Comparison of ENCODE assay signal across 8 cellular contexts in genomic region chr5:137743031-137743640, GRCh38. TPM values are rescaled to one million over a fixed set of nuclear protein-coding genes. Genes with fewer than 3 reads are reported as not detected.
DNase-seq lines count a peak whose midpoint lies in the region; ATAC-seq, FAIRE-seq and TF ChIP-seq lines count a peak whose summit lies in the region.

No MANE protein-coding gene starts in this region.

- no TSS peak for BruUV-seq in endothelial cell of umbilical vein (replicated peaks; lab: Mats Ljungman, UMichigan)

- H3K79me2 ChIP-seq in endothelial cell of umbilical vein (ENCODE audit: control insufficient read depth, insufficient read depth, low read length) = no peaks in the 10 kb centered on the region

- POLR2A ChIA-PET in AG04449 (lab: Yijun Ruan, JAX) (no interaction called here), endothelial cell of umbilical vein (lab: Charles Lee) (interaction anchor here (0.6 to 1.0 kb wide), 3 partner anchors 84 to 114 kb away, joined by 3 to 5 read pairs (median 3); no protein-coding TSS in a partner anchor)

- H3K4me1 ChIP-seq in endothelial cell of umbilical vein (ENCODE audit: control insufficient read depth, extremely low read depth, insufficient read depth, low read length) (no peaks in the 10 kb centered on the region), mucosa of descending colon (ENCODE audit: low read depth) (no peaks in the 10 kb centered on the region), thoracic aorta (ENCODE audit: control insufficient read depth in 1 of 2, low read depth in 2 of 2) (peaks cover 3 to 12% of the 10 kb centered on the region in 2 donors)

- no peak overlapping the region for H2AFZ ChIP-seq in endothelial cell of umbilical vein (ENCODE audit: low read depth, low read length)

- intact Hi-C loops in endothelial cell of umbilical vein (cut with micrococcal nuclease) (loop anchor here (1.0 kb wide), 3 partner anchors 83 to 423 kb away; no protein-coding TSS in a partner anchor), mucosa of descending colon (cut with DNase I, micrococcal nuclease) (loop anchor here (5.0 kb wide), 2 partner anchors 81 to 111 kb away; no protein-coding TSS in a partner anchor)

- H3K36me3 ChIP-seq in endothelial cell of umbilical vein (ENCODE audit: control insufficient read depth in 2 of 2, extremely low read depth in 1 of 2, insufficient read depth in 2 of 2, low read length in 2 of 2) (no peaks in the 10 kb centered on the region), mucosa of descending colon (ENCODE audit: low read depth) (no peaks in the 10 kb centered on the region), thoracic aorta (no peaks in the 10 kb centered on the region)

- H3K4me3 ChIP-seq in AG04449 (ENCODE audit: low read depth, low read length) (no peak overlapping the region), endothelial cell of umbilical vein (replicated peaks in 1 of 3; ENCODE audit: insufficient read depth in 1 of 3, low read depth in 1 of 3, low read length in 3 of 3) (no peak overlapping the region), mucosa of descending colon (no peak overlapping the region), thoracic aorta (no peak overlapping the region)

- in situ Hi-C loops in GM13977 (cut with MboI; ENCODE audit: low pct_unique_long_range_greater_than_20kb, low sequenced_read_pairs, unreplicated experiment) = no loop called here

- H3K27ac ChIP-seq in endothelial cell of umbilical vein (ENCODE audit: insufficient read depth, low read depth, low read length) (no peak overlapping the region), thoracic aorta (peak overlapping the region in 1 of 2 donors; percentile 24)

- no peak overlapping the region for H3K4me2 ChIP-seq in endothelial cell of umbilical vein (ENCODE audit: insufficient read depth, low read length)

- TF ChIP-seq CTCF in AG04449 (IDR thresholded peaks at IDR 0.05; ENCODE audit: insufficient read depth, low read length, missing control alignments) (peak; percentile 56), GM13977 (IDR thresholded peaks at IDR 0.05; ENCODE audit: extremely low read depth, insufficient read depth, missing control alignments) (peak; percentile 70), endothelial cell of umbilical vein (IDR thresholded peaks at IDR 0.05; ENCODE audit: extremely low read depth in 1 of 2, insufficient read depth in 1 of 2, low read depth in 1 of 2, low read length in 2 of 2) (peak; percentile 65 to 67), mucosa of descending colon (IDR thresholded peaks at IDR 0.05) (peak; percentile 20), thoracic aorta (IDR thresholded peaks at IDR 0.05) (peak; percentile 62)

- CTCF ChIA-PET in AG04449 (lab: Yijun Ruan, JAX) (interaction anchor here (0.6 to 22.5 kb wide), 24 partner anchors 6 to 940 kb away, joined by 3 to 748 read pairs (median 6); no protein-coding TSS in a partner anchor), endothelial cell of umbilical vein (lab: Charles Lee) (interaction anchor here (0.6 to 11.3 kb wide), 43 partner anchors 8 to 491 kb away, joined by 3 to 721 read pairs (median 6); partner anchors contain the start of gene HNRNPA0)

- H3K9me3 ChIP-seq in endothelial cell of umbilical vein (replicated peaks; ENCODE audit: control insufficient read depth, insufficient read depth, low read length) (no peaks in the 10 kb centered on the region), mucosa of descending colon (no peaks in the 10 kb centered on the region), thoracic aorta (no peaks in the 10 kb centered on the region)

- H3K27me3 ChIP-seq in endothelial cell of umbilical vein (ENCODE audit: control insufficient read depth in 2 of 2, insufficient read depth in 2 of 2, low read length in 2 of 2) (no peaks in the 10 kb centered on the region), thoracic aorta (replicated peaks; ENCODE audit: insufficient read depth) (no peaks in the 10 kb centered on the region)

- TF ChIP-seq POLR2A in endothelial cell of umbilical vein (IDR thresholded peaks at IDR 0.05; ENCODE audit: low read depth, low read length) = no peak

- dilution Hi-C loops in endothelial cell of umbilical vein (cut with MboI; ENCODE audit: extremely low pct_ligation_motif_present, low sequenced_read_pairs) = no loop called here

- peak; percentile 67 for FAIRE-seq in endothelial cell of umbilical vein (lab: Jason Lieb, UNC)

- H3K9me1 ChIP-seq in endothelial cell of umbilical vein (replicated peaks; ENCODE audit: control insufficient read depth, extremely low read depth, insufficient read depth, low read length) = no peaks in the 10 kb centered on the region

- ATAC-seq in HG03342 (IDR thresholded peaks at IDR 0.05; ENCODE audit: unreplicated experiment) (peak; percentile 57), mucosa of descending colon (peak; percentile 87), thoracic aorta (ENCODE audit: insufficient number of reproducible peaks, low FRiP score, low read depth) (peak; percentile 72)

- no peak for DNase-seq in AG04449 (ENCODE audit: low read depth, low spot score)
- DNase-seq in GM13977 (ENCODE audit: low spot score) = peak; percentile 43
- peak; percentile 90 for DNase-seq in NCI-H69 (lab: John Stamatoyannopoulos, UW)
- peak; percentile 48 for DNase-seq in activated CD4-positive, alpha-beta T cell treated with anti-CD3 and anti-CD28 coated beads, Interleukin-2, amount 50 U/mL, for 1 hour
- peak; percentile 72 for DNase-seq in endothelial cell of umbilical vein (ENCODE audit: low read depth, low spot score)
- DNase-seq in mucosa of descending colon = peak in 1 of 3 donors; percentile 73
- no peak for DNase-seq in thoracic aorta (ENCODE audit: low spot score)

- no peak overlapping the region for H3K9ac ChIP-seq in endothelial cell of umbilical vein (replicated peaks; ENCODE audit: extremely low read depth, insufficient read depth, low read length)

- no peaks in the 10 kb centered on the region for H4K20me1 ChIP-seq in endothelial cell of umbilical vein (replicated peaks; ENCODE audit: control insufficient read depth, extremely low read depth, insufficient read depth, low read length)

TF ChIP-seq in endothelial cell of umbilical vein, 7 proteins besides CTCF, POLR2A, EP300 and RAD21:
- TF ChIP-seq POLR2AphosphoS5 (IDR thresholded peaks at IDR 0.05; ENCODE audit: insufficient read depth, low read depth, low read length) = no peak
- no peak for TF ChIP-seq GATA2 (IDR thresholded peaks at IDR 0.05; ENCODE audit: insufficient read depth, insufficient read length, low read depth, low read length)
- no peak for TF ChIP-seq MYC (IDR thresholded peaks at IDR 0.05; ENCODE audit: low read depth, low read length)
- no peak for TF ChIP-seq JUN (IDR thresholded peaks at IDR 0.05; ENCODE audit: borderline replicate concordance, insufficient read depth, insufficient read length, low read depth)
- TF ChIP-seq EZH2 (IDR thresholded peaks at IDR 0.05; ENCODE audit: borderline replicate concordance, low read depth, low read length, severe bottlenecking) = no peak
- TF ChIP-seq MAX (IDR thresholded peaks at IDR 0.05; ENCODE audit: insufficient read depth, insufficient read length) = no peak
- TF ChIP-seq FOS (IDR thresholded peaks at IDR 0.05; ENCODE audit: borderline replicate concordance, insufficient read depth, low read length) = no peak
TF ChIP-seq in endothelial cell of umbilical vein: peak in this region for 0.

RNA-seq across cellular contexts. Expression of gene KLHL3, which starts 7.2 kb away (rescaled TPM):
- total RNA-seq in endothelial cell of umbilical vein (13.6 and 13.9 TPM in 2 replicates), mucosa of descending colon (1 to 10 TPM; 4.2 to 6.7 (median 5.4) TPM), thoracic aorta (10 to 100 TPM in 1 of 2 donors, 1 to 10 TPM in 1; 9.1 to 12.8 TPM)
- polyA plus RNA-seq in endothelial cell of umbilical vein = 7.5 and 8.8 TPM in 2 replicates
- 3.3 and 4.3 TPM in 2 replicates for polyA plus RNA-seq in endothelial cell of umbilical vein (2011; cell fraction: cytosol; rRNA removed)
- polyA plus RNA-seq in endothelial cell of umbilical vein (2011; cell fraction: nucleus; rRNA removed) = 46.1 and 48.4 TPM in 2 replicates
- 4.6 and 5.6 TPM in 2 replicates for polyA plus RNA-seq in endothelial cell of umbilical vein (2012)
- polyA minus RNA-seq in endothelial cell of umbilical vein = 49.6 and 51.0 TPM in 2 replicates
- 4.9 TPM for polyA minus RNA-seq in endothelial cell of umbilical vein (2011; cell fraction: cytosol; rRNA and poly(A)+ RNA removed)
- polyA minus RNA-seq in endothelial cell of umbilical vein (2011; cell fraction: nucleus; rRNA and poly(A)+ RNA removed) = 38.5 and 44.5 TPM in 2 replicates

RNA-seq across cellular contexts. Expression of gene HNRNPA0, which starts 11.0 kb away (rescaled TPM):
- total RNA-seq in endothelial cell of umbilical vein (37.5 and 37.9 TPM in 2 replicates), mucosa of descending colon (10 to 100 TPM; 16.9 to 27.9 (median 24.2) TPM), thoracic aorta (10 to 100 TPM in 1 of 2 donors, 1 to 10 TPM in 1; 9.3 to 14.9 TPM)
- 13.4 and 16.0 TPM in 2 replicates for polyA plus RNA-seq in endothelial cell of umbilical vein
- 11.6 and 14.9 TPM in 2 replicates for polyA plus RNA-seq in endothelial cell of umbilical vein (2011; cell fraction: cytosol; rRNA removed)
- polyA plus RNA-seq in endothelial cell of umbilical vein (2011; cell fraction: nucleus; rRNA removed) = 5.1 and 7.2 TPM in 2 replicates
- 21.9 and 24.3 TPM in 2 replicates for polyA plus RNA-seq in endothelial cell of umbilical vein (2012)
- polyA minus RNA-seq in endothelial cell of umbilical vein = 8.9 and 10.5 TPM in 2 replicates
- 20.9 TPM for polyA minus RNA-seq in endothelial cell of umbilical vein (2011; cell fraction: cytosol; rRNA and poly(A)+ RNA removed)
- polyA minus RNA-seq in endothelial cell of umbilical vein (2011; cell fraction: nucleus; rRNA and poly(A)+ RNA removed) = 7.3 and 7.9 TPM in 2 replicates

Comparison
In these comparisons a context has a peak if more than half of its experiments do, and no peak if none do; other contexts are left out.
1. DNase-seq: peak in GM13977 (single experiment), NCI-H69 (single experiment), activated CD4-positive, alpha-beta T cell treated with anti-CD3 and anti-CD28 coated beads, Interleukin-2, amount 50 U/mL, for 1 hour (single experiment) and endothelial cell of umbilical vein (single experiment); none in AG04449 (single experiment) and thoracic aorta (single experiment).
2. CTCF ChIP-seq: peak in every context shown above with its lines; median percentile 70 in GM13977; 66 in endothelial cell of umbilical vein; 62 in thoracic aorta; 56 in AG04449; 20 in mucosa of descending colon.
3. Peak in every context shown above with its lines, with median percentiles within 50 percentile points of each other: ATAC-seq.